9 cellular contexts compared by ENCODE assay signal in the genomic region with DNA sequence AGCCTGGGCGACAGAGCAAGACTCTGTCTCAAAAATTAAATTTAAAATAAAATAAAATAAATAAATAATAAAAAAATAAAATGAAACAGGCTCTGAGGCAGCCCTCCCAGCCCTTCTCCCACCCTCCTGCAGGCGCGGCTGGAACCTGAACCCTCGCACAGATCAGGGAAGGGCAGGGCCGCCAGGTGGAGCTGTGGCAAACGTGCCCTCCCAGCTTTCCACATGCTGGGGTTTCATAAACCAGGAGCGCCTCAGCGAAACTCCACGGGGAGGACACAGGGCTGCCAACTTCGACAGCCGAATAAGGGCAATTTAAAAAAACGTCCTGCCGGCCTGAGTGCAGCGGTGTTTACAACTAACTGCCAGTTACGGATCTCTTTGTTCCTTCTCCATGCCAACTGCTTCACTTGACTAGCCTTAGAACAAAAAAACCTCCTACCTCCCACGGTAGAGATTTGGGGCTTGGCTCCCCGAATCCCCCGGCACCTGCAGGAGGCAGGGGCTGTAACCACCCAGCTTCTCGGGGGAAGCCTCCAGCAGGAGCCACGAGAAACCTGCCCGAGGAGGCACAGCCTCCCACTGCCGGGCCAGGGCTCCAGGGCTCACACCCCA. TPM values are rescaled to one million over a fixed set of nuclear protein-coding genes. Genes with fewer than 3 reads are reported as not detected.
A peak's percentile ranks its signal among the peaks of the same experiment; 100 is the strongest.
DNase-seq lines count a peak whose midpoint lies in the region; ATAC-seq, FAIRE-seq and TF ChIP-seq lines count a peak whose summit lies in the region.
"Had no signal": no experiment of that assay in that cellular context is flagged by ENCODE, and none has a peak within 500 bp of the region (broad histone marks: within the 10 kb centered on the region; RNA-seq: fewer than 3 reads in every experiment).

No MANE protein-coding gene starts in this region.

- H4K8ac ChIP-seq in trophoblast cell (ENCODE audit: low read depth, low read length) = no peak overlapping the region

- CTCF ChIA-PET in Panc1 (lab: Charles Lee) = interaction anchor here (0.6 to 1.3 kb wide), 6 partner anchors 14 to 228 kb away, joined by 3 to 13 read pairs (median 5); no protein-coding TSS in a partner anchor

- H3K4ac ChIP-seq in trophoblast cell (ENCODE audit: low read depth, low read length) = peak overlapping the region; percentile 24

- H2AK5ac ChIP-seq in trophoblast cell (ENCODE audit: low read length) = no peak overlapping the region

- no peak overlapping the region for H3K4me2 ChIP-seq in trophoblast cell (ENCODE audit: low read length)

- no peak overlapping the region for H2AFZ ChIP-seq in trophoblast cell (ENCODE audit: insufficient read depth, low read length, poor library complexity)

- H3K23ac ChIP-seq in trophoblast cell (ENCODE audit: low read length) = no peak overlapping the region

- FAIRE-seq in H54 (lab: Jason Lieb, UNC) = no peak
- FAIRE-seq: G401.6 had no signal

- peaks cover 60% of the 10 kb centered on the region for H3K4me1 ChIP-seq in Panc1 (ENCODE audit: control insufficient read depth, insufficient read depth, low read length)
- H3K4me1 ChIP-seq in trophoblast cell (ENCODE audit: control insufficient read depth in 1 of 2, insufficient read depth in 2 of 2, low read length in 2 of 2) = peaks cover 3 to 5% of the 10 kb centered on the region in 2 experiments

- DNase-seq in H54 (ENCODE audit: insufficient read length, low spot score) (peak; percentile 65), Panc1 (ENCODE audit: low read depth, low spot score) (no peak), amygdala (lab: John Stamatoyannopoulos, UW) (peak in 39 of 56 donors; percentile 6 to 75 (median 43)), left cardiac atrium (peak; percentile 74), trophoblast cell (peak; percentile 30 to 74), HPDE6-E6E7 (ENCODE audit: extremely low spot score) (no peak)

- BruUV-seq in Panc1 (replicated peaks; lab: Mats Ljungman, UMichigan) = TSS peak; percentile 65

- H3K9me3 ChIP-seq in Panc1 (ENCODE audit: control insufficient read depth, insufficient read depth, low read depth, low read length) (no peaks in the 10 kb centered on the region), trophoblast cell (ENCODE audit: insufficient read depth, low read depth, low read length) (peaks cover 3% of the 10 kb centered on the region)

- no peak for TF ChIP-seq POLR2A in H54 (IDR thresholded peaks at IDR 0.05; ENCODE audit: low read depth, low read length)

- WGBS in trophoblast cell (ENCODE audit: extremely low coverage, insufficient coverage, insufficient read length) = no CpG with 5 or more reads among the region's 22 CpGs

- H3K27ac ChIP-seq in 22Rv1 (no peak overlapping the region), Panc1 (ENCODE audit: low read length) (peak overlapping the region; percentile 97), trophoblast cell (ENCODE audit: low read depth, low read length) (no peak overlapping the region)

- TF ChIP-seq CTCF in 22Rv1 (IDR thresholded peaks at IDR 0.05) (peak; percentile 77), Panc1 (IDR thresholded peaks at IDR 0.05) (peak; percentile 95)

- peaks cover 33% of the 10 kb centered on the region for H3K79me2 ChIP-seq in trophoblast cell (ENCODE audit: control insufficient read depth, insufficient read depth, low read length, poor library complexity)

- peak; percentile 85 for ATAC-seq in Panc1
- ATAC-seq in left cardiac atrium = peak; percentile 48 to 73
- ATAC-seq in GM19395 (IDR thresholded peaks at IDR 0.05; ENCODE audit: unreplicated experiment) = no peak

- intact Hi-C loops in Panc1 (cut with micrococcal nuclease; ENCODE audit: unreplicated experiment) (no loop called here), left cardiac atrium (cut with DNase I) (no loop called here)

- no peak overlapping the region for H2BK5ac ChIP-seq in trophoblast cell (ENCODE audit: low read depth, low read length, poor library complexity)

- POLR2A ChIA-PET in Panc1 (lab: Charles Lee) = no interaction called here

- H4K12ac ChIP-seq in trophoblast cell (ENCODE audit: low read depth, low read length) = no peak overlapping the region

- H3K79me1 ChIP-seq in trophoblast cell (ENCODE audit: low read length) = no peaks in the 10 kb centered on the region

- no peak overlapping the region for H3K9ac ChIP-seq in trophoblast cell (ENCODE audit: low read length)

- H4K91ac ChIP-seq in trophoblast cell (ENCODE audit: low read depth, low read length) = no peak overlapping the region

- H3K14ac ChIP-seq in trophoblast cell (ENCODE audit: low read length) = no peak overlapping the region

- in situ Hi-C loops in Panc1 (cut with HindIII; ENCODE audit: low pct_unique_long_range_greater_than_20kb, low sequenced_read_pairs) = no loop called here

- H2BK120ac ChIP-seq in trophoblast cell (ENCODE audit: insufficient read depth, low read length, poor library complexity) = no peak overlapping the region

- H3K36me3 ChIP-seq in Panc1 (ENCODE audit: control insufficient read depth, insufficient read depth, low read length) (peaks cover 6% of the 10 kb centered on the region), trophoblast cell (ENCODE audit: control insufficient read depth in 1 of 2, insufficient read depth in 2 of 2, low read length in 2 of 2) (peaks cover 42 to 43% of the 10 kb centered on the region in 2 experiments)

- no peak overlapping the region for H3K18ac ChIP-seq in trophoblast cell (ENCODE audit: low read length)

- H3K4me3 ChIP-seq in Panc1 (ENCODE audit: low read depth in 2 of 2, low read length in 2 of 2) (peak overlapping the region; percentile 41 to 56), trophoblast cell (ENCODE audit: low read depth, low read length) (no peak overlapping the region)

- H3K27me3 ChIP-seq in Panc1 (ENCODE audit: control insufficient read depth, insufficient read depth, low read length) (no peaks in the 10 kb centered on the region), trophoblast cell (ENCODE audit: insufficient read depth, low read length) (no peaks in the 10 kb centered on the region)

- H2BK12ac ChIP-seq in trophoblast cell (ENCODE audit: low read length) = no peak overlapping the region

RNA-seq across cellular contexts. Expression of gene ZNF787, which starts 15.9 kb away (rescaled TPM):
- total RNA-seq in Panc1 (2021; ENCODE audit: unreplicated experiment) (132 TPM), left cardiac atrium (10 to 100 TPM; 27.5 to 37.9 TPM)
- polyA plus RNA-seq in Panc1 (2012; ENCODE audit: insufficient read length) = 200 TPM
- polyA plus RNA-seq in trophoblast cell (2013) = 23.4 and 24.3 TPM in 2 replicates

RNA-seq across cellular contexts. Expression of gene ZNF444, which starts 35.9 kb away (rescaled TPM):
- total RNA-seq in Panc1 (2021; ENCODE audit: unreplicated experiment) (81.5 TPM), left cardiac atrium (10 to 100 TPM; 18.3 to 20.8 TPM)
- 95.0 TPM for polyA plus RNA-seq in Panc1 (2012; ENCODE audit: insufficient read length)
- 25.7 and 26.0 TPM in 2 replicates for polyA plus RNA-seq in trophoblast cell (2013)

Comparison
In these comparisons a context has a peak if more than half of its experiments do, and no peak if none do; other contexts are left out.
1. DNase-seq: peak in H54 (single experiment), amygdala (39 of 56), left cardiac atrium (single experiment) and trophoblast cell (2 of 2); none in Panc1 (single experiment) and HPDE6-E6E7 (single experiment).